8 cellular contexts compared by ENCODE assay signal in genomic region chr19:18044825-18045304, GRCh38. TPM values are rescaled to one million over a fixed set of nuclear protein-coding genes. Genes with fewer than 3 reads are reported as not detected.
DNase-seq lines count a peak whose midpoint lies in the region; ATAC-seq and TF ChIP-seq lines count a peak whose summit lies in the region.

No MANE protein-coding gene starts in this region.

- peak overlapping the region; percentile 43 to 48 for H3K27ac ChIP-seq in lung (ENCODE audit: low read depth in 1 of 2, low read length in 1 of 2)

- H3K4me3 ChIP-seq in lung, result no peak overlapping the region

- H3K36me3 ChIP-seq in lung (ENCODE audit: control insufficient read depth in 2 of 2, insufficient read depth in 2 of 2, low read length in 2 of 2), result no peaks in the 10 kb centered on the region

- TF ChIP-seq CTCF in GM13976 (IDR thresholded peaks at IDR 0.05; ENCODE audit: borderline replicate concordance, control extremely low read depth, extremely low read depth, insufficient read depth, missing control alignments), result no peak
- TF ChIP-seq CTCF in lung (IDR thresholded peaks at IDR 0.05; ENCODE audit: control extremely low read depth, extremely low read depth), result no peak

- ATAC-seq in HG02610 (IDR thresholded peaks at IDR 0.05; ENCODE audit: unreplicated experiment) (peak; percentile 85), lung (ENCODE audit: insufficient read depth, low FRiP score) (peak; percentile 64)

- H3K27me3 ChIP-seq in lung (ENCODE audit: control insufficient read depth, insufficient read depth), result no peaks in the 10 kb centered on the region

- DNase-seq in GM13976 (ENCODE audit: low spot score), result peak; percentile 90
- DNase-seq in NCI-H1694 (lab: John Stamatoyannopoulos, UW), result peak; percentile 81
- DNase-seq in activated CD4-positive, CD25-positive, alpha-beta regulatory T cell treated with anti-CD3 and anti-CD28 coated beads, Interleukin-2, amount 50 U/mL, for 16 hours (ENCODE audit: low read depth, low spot score), result peak; percentile 72
- DNase-seq in central memory CD4-positive, alpha-beta T cell, result peak; percentile 80
- DNase-seq in lung (ENCODE audit: low spot score), result peak; percentile 63
- peak; percentile 74 for DNase-seq in stimulated activated CD8-positive, alpha-beta memory T cell treated with anti-CD3 and anti-CD28 coated beads, Interleukin-12 subunit alpha, Interleukin-12 subunit beta, amount 100 ng/mL, for 1 hour (ENCODE audit: low read depth)
- no peak for DNase-seq in G401 (ENCODE audit: low spot score)

- peaks cover 0 to 4% of the 10 kb centered on the region in 2 donors for H3K4me1 ChIP-seq in lung (ENCODE audit: control insufficient read depth in 2 of 2, insufficient read depth in 2 of 2, low read length in 2 of 2)

- in situ Hi-C loops in GM13976 (cut with MboI; ENCODE audit: low sequenced_read_pairs, unreplicated experiment) (no loop called here), G401 (cut with HindIII; ENCODE audit: low sequenced_read_pairs) (no loop called here)

- 7 to 10% methylated on average over 9 to 12 of the region's 12 CpGs for WGBS in lung, 2 donors

- H3K9me3 ChIP-seq in lung (ENCODE audit: control insufficient read depth in 2 of 2, insufficient read depth in 1 of 2, low read length in 1 of 2), result no peaks in the 10 kb centered on the region

RNA-seq across cellular contexts. Expression of gene ARRDC2, which starts 36.9 kb away (rescaled TPM):
- total RNA-seq in lung, result 10 to 100 TPM; 19.4 to 50.0 TPM
- polyA plus RNA-seq in lung, result 10 to 100 TPM; 47.6 to 62.2 TPM
- total RNA-seq in G401 (2014; rRNA removed; shearing (Covaris generic)), result 19.1 and 26.0 TPM in 2 replicates

RNA-seq across cellular contexts. Expression of gene IL12RB1, which starts 41.9 kb away (rescaled TPM):
- total RNA-seq in lung, result 1 to 10 TPM; 1.3 to 7.8 TPM
- polyA plus RNA-seq in lung, result 1 to 10 TPM; 3.0 to 6.7 TPM
- not detected in 2 replicates for total RNA-seq in G401 (2014; rRNA removed; shearing (Covaris generic))

RNA-seq across cellular contexts. Expression of gene MAST3, which starts 52.7 kb away (rescaled TPM):
- total RNA-seq in lung, result 10 to 100 TPM in 1 of 2 donors, 1 to 10 TPM in 1; 6.5 to 24.0 TPM
- polyA plus RNA-seq in lung, result 10 to 100 TPM in 1 of 2 donors, 1 to 10 TPM in 1; 5.0 to 12.1 TPM
- total RNA-seq in G401 (2014; rRNA removed; shearing (Covaris generic)), result 1.2 and 2.6 TPM in 2 replicates
